8 cellular contexts compared by ENCODE assay signal in genomic region chr6:149319413-149319812, GRCh38. TPM values are rescaled to one million over a fixed set of nuclear protein-coding genes. Genes with fewer than 3 reads are reported as not detected.
A peak's percentile ranks its signal among the peaks of the same experiment; 100 is the strongest.
DNase-seq lines count a peak whose midpoint lies in the region; ATAC-seq and TF ChIP-seq lines count a peak whose summit lies in the region.

No MANE protein-coding gene starts in this region.

- H3K79me2 ChIP-seq in OCI-LY3 (ENCODE audit: low read length), result peaks cover 88% of the 10 kb centered on the region
- peaks cover 73% of the 10 kb centered on the region for H3K79me2 ChIP-seq in osteoblast (ENCODE audit: insufficient read depth, low read length)

- H3K4me3 ChIP-seq in CD4-positive, CD25-positive, alpha-beta regulatory T cell (ENCODE audit: low read depth, low read length), result peak overlapping the region; percentile 96
- peak overlapping the region; percentile 99 for H3K4me3 ChIP-seq in OCI-LY3 (ENCODE audit: low read length)
- peak overlapping the region; percentile 95 for H3K4me3 ChIP-seq in endodermal cell (ENCODE audit: low read length)
- H3K4me3 ChIP-seq in osteoblast (ENCODE audit: insufficient read depth, low read length), result peak overlapping the region; percentile 90

- peak overlapping the region; percentile 88 for H3K4me2 ChIP-seq in OCI-LY3 (ENCODE audit: low read length)
- H3K4me2 ChIP-seq in osteoblast (ENCODE audit: insufficient read depth, low read length), result peak overlapping the region; percentile 90

- no peak for ATAC-seq in CD4-positive, CD25-positive, alpha-beta regulatory T cell (ENCODE audit: low read depth in 2 of 2)
- ATAC-seq in GM21381 (IDR thresholded peaks at IDR 0.05; ENCODE audit: unreplicated experiment), result no peak

- peaks cover 66% of the 10 kb centered on the region for H3K4me1 ChIP-seq in CD4-positive, CD25-positive, alpha-beta regulatory T cell (ENCODE audit: control insufficient read depth, insufficient read depth, low read length, poor library complexity, severe bottlenecking)
- H3K4me1 ChIP-seq in OCI-LY3 (ENCODE audit: low read length) (peaks cover 34% of the 10 kb centered on the region), endodermal cell (ENCODE audit: control insufficient read depth, insufficient read depth, low read length) (no peaks in the 10 kb centered on the region), osteoblast (ENCODE audit: insufficient read depth, low read length) (peaks cover 31% of the 10 kb centered on the region)

- peaks cover 30 to 52% (median 35%) of the 10 kb centered on the region in 4 donors for H3K4me1 Mint-ChIP-seq in CD4-positive, CD25-positive, alpha-beta regulatory T cell
- H3K4me1 Mint-ChIP-seq in endodermal cell, result peaks cover 35% of the 10 kb centered on the region

- H2AFZ ChIP-seq in OCI-LY3 (ENCODE audit: low read depth, low read length) (no peak overlapping the region), osteoblast (ENCODE audit: low read length) (no peak overlapping the region)

- DNase-seq in CD4-positive, CD25-positive, alpha-beta regulatory T cell, result peak in 1 of 3 donors; percentile 56
- no peak for DNase-seq in endodermal cell
- no peak for DNase-seq in osteoblast (ENCODE audit: insufficient read length, low spot score, missing footprints)
- DNase-seq in NCI-H187 (lab: John Stamatoyannopoulos, UW), result no peak
- DNase-seq in NCI-H128 (lab: John Stamatoyannopoulos, UW; ENCODE audit: unreplicated experiment), result no peak
- no peak for DNase-seq in head of caudate nucleus

- peaks cover 0 to 3% (median 0%) of the 10 kb centered on the region in 7 donors for H3K9me3 Mint-ChIP-seq in CD4-positive, CD25-positive, alpha-beta regulatory T cell
- no peaks in the 10 kb centered on the region for H3K9me3 Mint-ChIP-seq in endodermal cell

- TF ChIP-seq CTCF in OCI-LY3 (IDR thresholded peaks at IDR 0.05; ENCODE audit: low read depth, low read length) (no peak), endodermal cell (conservative IDR thresholded peaks at IDR 0.05) (no peak), osteoblast (IDR thresholded peaks at IDR 0.05; ENCODE audit: extremely low read depth, low read depth, low read length) (no peak)

- WGBS in endodermal cell (ENCODE audit: insufficient coverage in 1 of 2, insufficient read length in 1 of 2), 2 experiments, result 74 to 88% methylated on average over 3 of the region's 3 CpGs

- H3K9me3 ChIP-seq in CD4-positive, CD25-positive, alpha-beta regulatory T cell (ENCODE audit: control insufficient read depth in 2 of 2, low read length in 2 of 2), result no peaks in the 10 kb centered on the region
- H3K9me3 ChIP-seq in OCI-LY3 (ENCODE audit: insufficient read depth, low read length), result no peaks in the 10 kb centered on the region
- H3K9me3 ChIP-seq in endodermal cell (ENCODE audit: control insufficient read depth, low read length), result no peaks in the 10 kb centered on the region
- H3K9me3 ChIP-seq in osteoblast (ENCODE audit: low read depth, low read length), result no peaks in the 10 kb centered on the region

- H4K20me1 ChIP-seq in OCI-LY3 (ENCODE audit: insufficient read depth, low read length), result peaks cover 52% of the 10 kb centered on the region
- H4K20me1 ChIP-seq in osteoblast (ENCODE audit: insufficient read depth, low read length), result peaks cover 54% of the 10 kb centered on the region

- H3K27me3 Mint-ChIP-seq in CD4-positive, CD25-positive, alpha-beta regulatory T cell, result no peaks in the 10 kb centered on the region
- H3K27me3 Mint-ChIP-seq in endodermal cell (ENCODE audit: insufficient read depth), result peaks cover under 1% of the 10 kb centered on the region

- no peaks in the 10 kb centered on the region for H3K27me3 ChIP-seq in CD4-positive, CD25-positive, alpha-beta regulatory T cell (ENCODE audit: control insufficient read depth, insufficient read depth, low read length)
- H3K27me3 ChIP-seq in OCI-LY3 (ENCODE audit: low read depth, low read length) (no peaks in the 10 kb centered on the region), endodermal cell (ENCODE audit: control insufficient read depth, insufficient read depth, low read length, poor library complexity, severe bottlenecking) (no peaks in the 10 kb centered on the region), osteoblast (ENCODE audit: insufficient read depth, low read length) (no peaks in the 10 kb centered on the region)

- no peaks in the 10 kb centered on the region for H3K36me3 Mint-ChIP-seq in CD4-positive, CD25-positive, alpha-beta regulatory T cell
- no peaks in the 10 kb centered on the region for H3K36me3 Mint-ChIP-seq in endodermal cell (ENCODE audit: low read depth)

- H3K27ac Mint-ChIP-seq in CD4-positive, CD25-positive, alpha-beta regulatory T cell, result peak overlapping the region; percentile 86 to 95 (median 93)
- no peak overlapping the region for H3K27ac Mint-ChIP-seq in endodermal cell

- H3K4me3 Mint-ChIP-seq in CD4-positive, CD25-positive, alpha-beta regulatory T cell, result peak overlapping the region; percentile 91 to 98 (median 94)
- H3K4me3 Mint-ChIP-seq in endodermal cell, result peak overlapping the region; percentile 79

- peak overlapping the region; percentile 94 for H3K27ac ChIP-seq in CD4-positive, CD25-positive, alpha-beta regulatory T cell (ENCODE audit: insufficient read depth, low read length, poor library complexity, severe bottlenecking)
- H3K27ac ChIP-seq in OCI-LY3 (ENCODE audit: low read length), result peak overlapping the region; percentile 99
- no peak overlapping the region for H3K27ac ChIP-seq in endodermal cell (ENCODE audit: low read depth, low read length)
- H3K27ac ChIP-seq in osteoblast (ENCODE audit: low read depth, low read length), result peak overlapping the region; percentile 43

- H3K9ac ChIP-seq in OCI-LY3 (ENCODE audit: low read length) (peak overlapping the region; percentile 88), endodermal cell (ENCODE audit: extremely low read depth, low read length, poor library complexity, severe bottlenecking) (no peak overlapping the region)

- intact Hi-C loops in head of caudate nucleus (cut with DNase I), result no loop called here

- no peaks in the 10 kb centered on the region for H3K36me3 ChIP-seq in CD4-positive, CD25-positive, alpha-beta regulatory T cell (ENCODE audit: control insufficient read depth, insufficient read depth, low read length)
- H3K36me3 ChIP-seq in OCI-LY3 (replicated peaks; ENCODE audit: low read depth, low read length), result no peaks in the 10 kb centered on the region
- no peaks in the 10 kb centered on the region for H3K36me3 ChIP-seq in endodermal cell (ENCODE audit: control insufficient read depth, insufficient read depth, low read length)
- H3K36me3 ChIP-seq in osteoblast (ENCODE audit: insufficient read depth, low read length), result no peaks in the 10 kb centered on the region

RNA-seq across cellular contexts. Expression of gene TAB2, which starts 1.9 kb away (rescaled TPM):
- total RNA-seq in CD4-positive, CD25-positive, alpha-beta regulatory T cell, result 180 TPM
- polyA plus RNA-seq in CD4-positive, CD25-positive, alpha-beta regulatory T cell, result 10 to 100 TPM; 21.6 to 26.8 (median 22.0) TPM
- total RNA-seq in endodermal cell (10 to 100 TPM; 51.1 to 54.8 TPM), osteoblast (28.2 and 34.8 TPM in 2 replicates)
- 63.9 TPM for polyA plus RNA-seq in endodermal cell (2013, experiment 1 of 2)
- 66.7 TPM for polyA plus RNA-seq in endodermal cell (2013, experiment 2 of 2)
